In genomic region chr3:179450901-179451334, GRCh38 we compare ENCODE assay signal across 8 cellular contexts. TPM values are rescaled to one million over a fixed set of nuclear protein-coding genes. Genes with fewer than 3 reads are reported as not detected.
A peak's percentile ranks its signal among the peaks of the same experiment; 100 is the strongest.
DNase-seq lines count a peak whose midpoint lies in the region; ATAC-seq and TF ChIP-seq lines count a peak whose summit lies in the region.

No MANE protein-coding gene starts in this region.

- H3K27ac Mint-ChIP-seq in activated naive CD4-positive, alpha-beta T cell treated with anti-CD3 and anti-CD28 coated beads for 36 hours, result no peak overlapping the region

- intact Hi-C loops in activated naive CD4-positive, alpha-beta T cell treated with anti-CD3 and anti-CD28 coated beads for 36 hours (cut with micrococcal nuclease), result loop anchor here (1.0 to 5.0 kb wide), 3 partner anchors 104 to 434 kb away; partner anchors contain the start of genes MFN1 and ZNF639
- intact Hi-C loops in PC-3 (cut with micrococcal nuclease), result loop anchor here (1.0 to 5.0 kb wide), 2 partner anchors 104 to 111 kb away; partner anchors contain the start of genes ACTL6A and MFN1
- intact Hi-C loops in tibial artery (cut with DNase I; ENCODE audit: low total_unique reads), result no loop called here

- peak overlapping the region; percentile 82 for H3K4me3 ChIP-seq in PC-3 (ENCODE audit: low read length)
- peak overlapping the region; percentile 67 to 72 for H3K4me3 ChIP-seq in duodenal mucosa (ENCODE audit: low read depth in 1 of 2, low read length in 2 of 2)
- peak overlapping the region; percentile 75 to 92 for H3K4me3 ChIP-seq in tibial artery

- H3K36me3 Mint-ChIP-seq in activated naive CD4-positive, alpha-beta T cell treated with anti-CD3 and anti-CD28 coated beads for 36 hours (ENCODE audit: low read depth), result no peaks in the 10 kb centered on the region

- H3K9me3 ChIP-seq in PC-3 (ENCODE audit: low read length) (no peaks in the 10 kb centered on the region), duodenal mucosa (ENCODE audit: control insufficient read depth in 1 of 2, low read length in 2 of 2) (no peaks in the 10 kb centered on the region), tibial artery (no peaks in the 10 kb centered on the region)

- POLR2A ChIA-PET in PC-3 (lab: Charles Lee; ENCODE audit: unreplicated experiment), result interaction anchor here (0.5 kb wide), 1 partner anchor 343 kb away, joined by 4 read pairs; no protein-coding TSS in a partner anchor

- no peaks in the 10 kb centered on the region for H4K20me1 ChIP-seq in PC-3 (ENCODE audit: low read length)

- no peaks in the 10 kb centered on the region for H3K9me2 ChIP-seq in PC-3 (replicated peaks; ENCODE audit: low read length)

- H3K4me1 Mint-ChIP-seq in activated naive CD4-positive, alpha-beta T cell treated with anti-CD3 and anti-CD28 coated beads for 36 hours (ENCODE audit: low read depth), result peaks cover 13% of the 10 kb centered on the region

- peak overlapping the region; percentile 68 for H3K4me3 Mint-ChIP-seq in activated naive CD4-positive, alpha-beta T cell treated with anti-CD3 and anti-CD28 coated beads for 36 hours

- CTCF ChIA-PET in activated naive CD4-positive, alpha-beta T cell treated with anti-CD3 and anti-CD28 coated beads for 36 hours (lab: Charles Lee), result no interaction called here
- CTCF ChIA-PET in PC-3 (lab: Charles Lee), result no interaction called here

- no peak for DNase-seq in activated naive CD4-positive, alpha-beta T cell treated with anti-CD3 and anti-CD28 coated beads for 36 hours
- no peak for DNase-seq in activated naive CD4-positive, alpha-beta T cell (lab: John Stamatoyannopoulos, UW)
- DNase-seq in PC-3, result no peak
- DNase-seq in medulla oblongata (ENCODE audit: extremely low spot score), result peak; percentile 49
- DNase-seq in tibial artery, result peak in 1 of 2 donors; percentile 29

- peaks cover 5% of the 10 kb centered on the region for H3K4me1 ChIP-seq in PC-3 (ENCODE audit: insufficient read depth, low read length)
- peaks cover 4 to 5% of the 10 kb centered on the region in 2 donors for H3K4me1 ChIP-seq in duodenal mucosa (ENCODE audit: control insufficient read depth in 1 of 2, insufficient read depth in 2 of 2, low read length in 2 of 2)
- H3K4me1 ChIP-seq in tibial artery, result peaks cover 0 to 45% (median 17%) of the 10 kb centered on the region in 4 donors

- no peaks in the 10 kb centered on the region for H3K9me3 Mint-ChIP-seq in activated naive CD4-positive, alpha-beta T cell treated with anti-CD3 and anti-CD28 coated beads for 36 hours

- no TSS peak for BruUV-seq in PC-3 (replicated peaks; lab: Mats Ljungman, UMichigan)

- ATAC-seq in HG02970 (IDR thresholded peaks at IDR 0.05; ENCODE audit: low FRiP score, unreplicated experiment), result peak; percentile 11
- ATAC-seq in PC-3, result peak; percentile 60
- no peak for ATAC-seq in HG03159 (IDR thresholded peaks at IDR 0.05; ENCODE audit: unreplicated experiment)

- peak overlapping the region; percentile 83 for H2AFZ ChIP-seq in PC-3 (ENCODE audit: low read length)

- TF ChIP-seq CTCF in PC-3 (conservative IDR thresholded peaks at IDR 0.05; ENCODE audit: low read depth, low read length) (no peak), tibial artery (IDR thresholded peaks at IDR 0.05) (no peak)

- H3K79me2 ChIP-seq in PC-3 (ENCODE audit: low read length), result no peaks in the 10 kb centered on the region

- peak overlapping the region; percentile 93 for H3K4me2 ChIP-seq in PC-3 (ENCODE audit: low read length)

- H3K27me3 ChIP-seq in PC-3 (ENCODE audit: low read length), result peaks cover 45% of the 10 kb centered on the region
- H3K27me3 ChIP-seq in duodenal mucosa (ENCODE audit: control insufficient read depth in 1 of 2, insufficient read depth in 2 of 2, low read length in 2 of 2), result peaks cover 3 to 30% of the 10 kb centered on the region in 2 donors
- H3K27me3 ChIP-seq in tibial artery, result no peaks in the 10 kb centered on the region

- H3F3A ChIP-seq in PC-3 (ENCODE audit: low read length, unreplicated experiment), result no peaks in the 10 kb centered on the region

- H3K27ac ChIP-seq in PC-3 (ENCODE audit: low read length), result no peak overlapping the region
- peak overlapping the region; percentile 76 for H3K27ac ChIP-seq in duodenal mucosa (ENCODE audit: low read depth, low read length)
- peak overlapping the region; percentile 93 to 98 for H3K27ac ChIP-seq in tibial artery

- H3K9ac ChIP-seq in PC-3 (ENCODE audit: low read length) (peak overlapping the region; percentile 68), duodenal mucosa (ENCODE audit: low read depth in 1 of 2, low read length in 2 of 2) (peak overlapping the region; percentile 6 to 42)

- H3K36me3 ChIP-seq in PC-3 (ENCODE audit: low read depth, low read length) (no peaks in the 10 kb centered on the region), duodenal mucosa (ENCODE audit: control insufficient read depth in 1 of 2, insufficient read depth in 2 of 2, low read length in 2 of 2) (no peaks in the 10 kb centered on the region), tibial artery (no peaks in the 10 kb centered on the region)

- peaks cover 68% of the 10 kb centered on the region for H3K27me3 Mint-ChIP-seq in activated naive CD4-positive, alpha-beta T cell treated with anti-CD3 and anti-CD28 coated beads for 36 hours (ENCODE audit: low read depth)

RNA-seq across cellular contexts. Expression of gene GNB4, which starts 0.4 kb away (rescaled TPM):
- total RNA-seq in activated naive CD4-positive, alpha-beta T cell treated with anti-CD3 and anti-CD28 coated beads for 36 hours, result under 1 TPM; 0.26 to 0.74 TPM
- 5.2 and 6.3 TPM in 2 replicates for total RNA-seq in PC-3 (2014; rRNA removed)
